8 cellular contexts compared by ENCODE assay signal in genomic region chr17:30824356-30825145, GRCh38. TPM values are rescaled to one million over a fixed set of nuclear protein-coding genes. Genes with fewer than 3 reads are reported as not detected.
DNase-seq lines count a peak whose midpoint lies in the region; ATAC-seq and TF ChIP-seq lines count a peak whose summit lies in the region.

CRLF3 (minus strand) TSS chr17:30824692; CDS start chr17:30824651, 41 bp downstream.

- H3K9me3 ChIP-seq in left ventricle myocardium inferior (replicated peaks) (no peaks in the 10 kb centered on the region), prostate gland (no peaks in the 10 kb centered on the region)

- intact Hi-C loops in T-helper 1 cell treated with Interleukin-12 subunit alpha and Interleukin-12 subunit beta and Interleukin-4 antibody, amounts not matched to agents 30 ng/mL and 1 ng/mL, for 36 hours (cut with micrococcal nuclease) = loop anchor here (1.0 to 10.0 kb wide), 10 partner anchors 8 to 710 kb away; partner anchors contain the start of genes CPD, EVI2A, GOSR1 and NSRP1
- intact Hi-C loops in left ventricle myocardium inferior (cut with micrococcal nuclease) (no loop called here), prostate gland (cut with DNase I) (loop anchor here (10.0 kb wide), 1 partner anchor 350 kb away; the partner anchor contains the start of gene GOSR1)

- peak; percentile 74 for TF ChIP-seq POLR2A in prostate gland (IDR thresholded peaks at IDR 0.05)

- DNase-seq in GM13976 (ENCODE audit: low spot score) (peak; percentile 98), NCI-H146 treated with DMSO at 0.1 percent for 48 hours (lab: John Stamatoyannopoulos, UW; ENCODE audit: unreplicated experiment) (peak; percentile 80), amniotic stem cell (lab: John Stamatoyannopoulos, UW) (peak; percentile 73), left ventricle myocardium inferior (peak; percentile 91), prostate gland (ENCODE audit: low spot score) (peak; percentile 81), ureter (ENCODE audit: low spot score) (peak; percentile 87)

- H3K27ac ChIP-seq in left ventricle myocardium inferior (replicated peaks) = peak within 1 kb of the TSS; percentile 88
- H3K27ac ChIP-seq in prostate gland = peak within 1 kb of the TSS; percentile 71 to 73

- H3K4me3 ChIP-seq in left ventricle myocardium inferior = peak within 1 kb of the TSS; percentile 87
- H3K4me3 ChIP-seq in prostate gland = peak within 1 kb of the TSS; percentile 69 to 72

- no peaks in the 10 kb centered on the region for H3K36me3 ChIP-seq in left ventricle myocardium inferior
- no peaks in the 10 kb centered on the region for H3K36me3 ChIP-seq in prostate gland

- peaks cover 42% of the 10 kb centered on the region for H3K4me1 ChIP-seq in left ventricle myocardium inferior
- H3K4me1 ChIP-seq in prostate gland (replicated peaks) = peaks cover 6% of the 10 kb centered on the region

- TF ChIP-seq CTCF in GM13976 (IDR thresholded peaks at IDR 0.05; ENCODE audit: borderline replicate concordance, control extremely low read depth, extremely low read depth, insufficient read depth, missing control alignments) (peak; percentile 65), left ventricle myocardium inferior (IDR thresholded peaks at IDR 0.05; ENCODE audit: borderline replicate concordance) (peak; percentile 73), prostate gland (IDR thresholded peaks at IDR 0.05) (peak; percentile 18 to 76 (median 59))

- no peaks in the 10 kb centered on the region for H3K27me3 ChIP-seq in left ventricle myocardium inferior (ENCODE audit: low read depth)
- no peaks in the 10 kb centered on the region for H3K27me3 ChIP-seq in prostate gland (replicated peaks; ENCODE audit: insufficient read depth)

- in situ Hi-C loops in GM13976 (cut with MboI; ENCODE audit: low sequenced_read_pairs, unreplicated experiment) = no loop called here

- WGBS in prostate gland = 8% methylated on average over 75 of the region's 75 CpGs

- peak; percentile 86 for ATAC-seq in HG02870 (IDR thresholded peaks at IDR 0.05; ENCODE audit: unreplicated experiment)

RNA-seq across cellular contexts. Expression of gene CRLF3, which starts in this region (rescaled TPM):
- 59.3 and 60.7 TPM in 2 replicates for total RNA-seq in T-helper 1 cell treated with Interleukin-12 subunit alpha and Interleukin-12 subunit beta and Interleukin-4 antibody, amounts not matched to agents 30 ng/mL and 1 ng/mL, for 36 hours
- 4.7 TPM for total RNA-seq in left ventricle myocardium inferior
- 10 to 100 TPM in 1 of 2 donors, 1 to 10 TPM in 1; 8.0 to 14.8 TPM for total RNA-seq in prostate gland
- total RNA-seq in ureter = 14.4 TPM

Comparison
In these comparisons a context has a peak if more than half of its experiments do, and no peak if none do; other contexts are left out.
1. Peak in every context shown above with its lines: DNase-seq, ATAC-seq, H3K4me3 ChIP-seq and H3K27ac ChIP-seq.